ENCODE assay signal across 8 cellular contexts in the genomic region with DNA sequence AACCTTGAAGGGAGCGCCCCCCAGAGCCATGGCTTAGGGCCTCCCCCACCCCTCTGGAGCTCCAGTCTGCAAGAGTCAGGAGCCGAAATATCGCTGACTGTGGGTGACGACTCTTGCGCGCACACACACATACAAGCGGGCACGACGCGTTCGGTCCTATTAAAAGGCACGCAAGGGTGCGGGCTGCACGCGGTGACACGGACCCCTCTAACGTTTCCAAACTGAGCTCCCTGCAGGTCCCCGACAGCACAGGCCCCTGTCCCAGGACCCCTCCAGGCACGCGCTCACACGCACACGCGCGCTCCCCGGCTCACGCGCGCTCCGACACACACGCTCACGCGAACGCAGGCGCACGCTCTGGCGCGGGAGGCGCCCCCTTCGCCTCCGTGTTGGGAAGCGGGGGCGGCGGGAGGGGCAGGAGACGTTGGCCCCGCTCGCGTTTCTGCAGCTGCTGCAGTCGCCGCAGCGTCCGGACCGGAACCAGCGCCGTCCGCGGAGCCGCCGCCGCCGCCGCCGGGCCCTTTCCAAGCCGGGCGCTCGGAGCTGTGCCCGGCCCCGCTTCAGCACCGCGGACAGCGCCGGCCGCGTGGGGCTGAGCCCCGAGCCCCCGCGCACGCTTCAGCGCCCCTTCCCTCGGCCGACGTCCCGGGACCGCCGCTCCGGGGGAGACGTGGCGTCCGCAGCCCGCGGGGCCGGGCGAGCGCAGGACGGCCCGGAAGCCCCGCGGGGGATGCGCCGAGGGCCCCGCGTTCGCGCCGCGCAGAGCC. TPM values are rescaled to one million over a fixed set of nuclear protein-coding genes. Genes with fewer than 3 reads are reported as not detected.
DNase-seq lines count a peak whose midpoint lies in the region; ATAC-seq lines count a peak whose summit lies in the region.

A gene (plus strand): TSS at position 454 of the 767 bp plus-strand sequence. CDS start 333 bp downstream, outside the sequence.

- no peak for ATAC-seq in HG03469 (IDR thresholded peaks at IDR 0.05; ENCODE audit: unreplicated experiment)

- intact Hi-C loops in posterior cingulate gyrus (cut with DNase I), result no loop called here

- DNase-seq in DMS 273 (lab: John Stamatoyannopoulos, UW; ENCODE audit: unreplicated experiment) (peak; percentile 67), DMS 273 treated with DMSO at 0.1 percent for 48 hours (lab: John Stamatoyannopoulos, UW) (no peak), UCSD-AML1 (lab: John Stamatoyannopoulos, UW; ENCODE audit: unreplicated experiment) (peak; percentile 36), germinal center (ENCODE audit: low spot score) (peak; percentile 55), posterior cingulate gyrus (peak in 9 of 10 donors; percentile 38 to 95 (median 74)), NCI-H774 (lab: John Stamatoyannopoulos, UW) (no peak), HT-29 (ENCODE audit: low spot score) (no peak)

RNA-seq across cellular contexts. Expression of the gene that starts here (rescaled TPM):
- total RNA-seq in HT-29 (2014; rRNA removed; shearing (Covaris generic)), result 0.39 and 3.0 TPM in 2 replicates

Comparison
In these comparisons a context has a peak if more than half of its experiments do, and no peak if none do; other contexts are left out.
1. DNase-seq: peak in DMS 273 (single experiment), UCSD-AML1 (single experiment), germinal center (single experiment) and posterior cingulate gyrus (9 of 10); none in DMS 273 treated with DMSO at 0.1 percent for 48 hours (single experiment), NCI-H774 (single experiment) and HT-29 (single experiment).